16 cellular contexts compared by ENCODE assay signal in genomic region chr22:47192106-47192650, GRCh38.
DNase-seq lines count a peak whose midpoint lies in the region; ATAC-seq and TF ChIP-seq lines count a peak whose summit lies in the region.
"Had no signal": no experiment of that assay in that cellular context is flagged by ENCODE, and none has a peak within 500 bp of the region (broad histone marks: within the 10 kb centered on the region; RNA-seq: fewer than 3 reads in every experiment).

No MANE protein-coding gene starts in this region.

- H3K36me3 ChIP-seq in heart left ventricle (no peaks in the 10 kb centered on the region), upper lobe of right lung (no peaks in the 10 kb centered on the region), A673 (ENCODE audit: insufficient read depth, low read length, poor library complexity, severe bottlenecking) (no peaks in the 10 kb centered on the region)

- H3K4me3 ChIP-seq in heart left ventricle (no peak overlapping the region), coronary artery (no peak overlapping the region), upper lobe of right lung (no peak overlapping the region), A673 (ENCODE audit: low read depth, low read length, poor library complexity, severe bottlenecking) (no peak overlapping the region)

- H3K9me3 Mint-ChIP-seq in natural killer cell treated with Interleukin-12 subunit alpha and Interleukin-12 subunit beta and Interleukin-15 and Interleukin-18, amount 100 ng/mL, for 72 hours: no peaks in the 10 kb centered on the region
- H3K9me3 Mint-ChIP-seq: activated T-cell treated with anti-CD3 and anti-CD28 coated beads, Interleukin-2, amount 50 U/mL, for 72 hours; naive B cell had no signal

- CTCF ChIA-PET in A673 (lab: Charles Lee): no interaction called here

- peak in 2 of 4 donors; percentile 41 to 52 for ATAC-seq in heart left ventricle
- no peak for ATAC-seq in left ventricle myocardium superior
- no peak for ATAC-seq in natural killer cell treated with Interleukin-12 subunit alpha and Interleukin-12 subunit beta and Interleukin-15 and Interleukin-18, amount 100 ng/mL, for 72 hours
- ATAC-seq in upper lobe of right lung: peak; percentile 16
- no peak for ATAC-seq in HG03432 (IDR thresholded peaks at IDR 0.05; ENCODE audit: unreplicated experiment)

- TF ChIP-seq CTCF in heart left ventricle (IDR thresholded peaks at IDR 0.05): no peak
- no peak for TF ChIP-seq CTCF in coronary artery (IDR thresholded peaks at IDR 0.05)
- no peak for TF ChIP-seq CTCF in upper lobe of right lung (IDR thresholded peaks at IDR 0.05)
- no peak for TF ChIP-seq CTCF in A673 (conservative IDR thresholded peaks at IDR 0.05; ENCODE audit: low read depth, low read length)

- H3K4me1 ChIP-seq in heart left ventricle (no peaks in the 10 kb centered on the region), upper lobe of right lung (no peaks in the 10 kb centered on the region), A673 (ENCODE audit: insufficient read depth, low read length, poor library complexity, severe bottlenecking) (no peaks in the 10 kb centered on the region)

- H3K27ac Mint-ChIP-seq in natural killer cell treated with Interleukin-12 subunit alpha and Interleukin-12 subunit beta and Interleukin-15 and Interleukin-18, amount 100 ng/mL, for 72 hours: no peak overlapping the region
- H3K27ac Mint-ChIP-seq: activated T-cell treated with anti-CD3 and anti-CD28 coated beads, Interleukin-2, amount 50 U/mL, for 72 hours had no signal

- no peaks in the 10 kb centered on the region for H3K4me1 Mint-ChIP-seq in natural killer cell treated with Interleukin-12 subunit alpha and Interleukin-12 subunit beta and Interleukin-15 and Interleukin-18, amount 100 ng/mL, for 72 hours (ENCODE audit: low read depth in 2 of 2)

- DNase-seq in heart left ventricle (peak in 3 of 5 donors; percentile 6 to 53 (median 12)), left ventricle myocardium superior (no peak), coronary artery (ENCODE audit: low spot score) (peak; percentile 71), upper lobe of right lung (peak; percentile 57), retina (no peak), A673 (ENCODE audit: low spot score) (no peak)
- DNase-seq in natural killer cell treated with Interleukin-12 subunit alpha and Interleukin-12 subunit beta and Interleukin-15 and Interleukin-18, amount 100 ng/mL, for 72 hours (ENCODE audit: low spot score): peak; percentile 56
- DNase-seq: activated T-cell treated with anti-CD3 and anti-CD28 coated beads, Interleukin-2, amount 50 U/mL, for 72 hours; AML-193; cerebellar nuclear complex; DMS153; glutamatergic neuron; naive B cell; NCI-H2029; NCI-H526 treated with DMSO at 0.1 percent for 48 hours had no signal

- H3K27ac ChIP-seq in heart left ventricle (no peak overlapping the region), coronary artery (no peak overlapping the region), upper lobe of right lung (no peak overlapping the region), A673 (ENCODE audit: low read depth, low read length, poor library complexity, severe bottlenecking) (no peak overlapping the region)

- H3K27me3 Mint-ChIP-seq in natural killer cell treated with Interleukin-12 subunit alpha and Interleukin-12 subunit beta and Interleukin-15 and Interleukin-18, amount 100 ng/mL, for 72 hours: no peaks in the 10 kb centered on the region
- H3K27me3 Mint-ChIP-seq: naive B cell had no signal

- no peak overlapping the region for H3K4me3 Mint-ChIP-seq in natural killer cell treated with Interleukin-12 subunit alpha and Interleukin-12 subunit beta and Interleukin-15 and Interleukin-18, amount 100 ng/mL, for 72 hours
- H3K4me3 Mint-ChIP-seq: activated T-cell treated with anti-CD3 and anti-CD28 coated beads, Interleukin-2, amount 50 U/mL, for 72 hours; naive B cell had no signal

- intact Hi-C loops in heart left ventricle (cut with DNase I) (no loop called here), left ventricle myocardium superior (cut with micrococcal nuclease) (no loop called here), upper lobe of right lung (cut with DNase I) (no loop called here), A673 (cut with micrococcal nuclease; ENCODE audit: unreplicated experiment) (no loop called here)

- WGBS in heart left ventricle, 4 donors: 39 to 64% (median 57%) methylated on average over 15 to 20 of the region's 20 CpGs

- H3K27me3 ChIP-seq in heart left ventricle (no peaks in the 10 kb centered on the region), upper lobe of right lung (no peaks in the 10 kb centered on the region), A673 (replicated peaks; ENCODE audit: insufficient read depth, low read depth, low read length, poor library complexity) (no peaks in the 10 kb centered on the region)

- TF ChIP-seq POLR2A in heart left ventricle (IDR thresholded peaks at IDR 0.05): no peak

- no peaks in the 10 kb centered on the region for H3K36me3 Mint-ChIP-seq in natural killer cell treated with Interleukin-12 subunit alpha and Interleukin-12 subunit beta and Interleukin-15 and Interleukin-18, amount 100 ng/mL, for 72 hours
- H3K36me3 Mint-ChIP-seq: naive B cell had no signal

- POLR2A ChIA-PET in A673 (lab: Charles Lee; ENCODE audit: low non-redundant PET): no interaction called here

- no TSS peak for BruUV-seq in A673 (replicated peaks; lab: Mats Ljungman, UMichigan)

- no peaks in the 10 kb centered on the region for H3K9me3 ChIP-seq in heart left ventricle
- H3K9me3 ChIP-seq in upper lobe of right lung: no peaks in the 10 kb centered on the region
- H3K9me3 ChIP-seq in A673 (ENCODE audit: low read depth, low read length, poor library complexity, severe bottlenecking): no peaks in the 10 kb centered on the region

Comparison
In these comparisons a context has a peak if more than half of its experiments do, and no peak if none do; other contexts are left out.
1. DNase-seq: peak in heart left ventricle (3 of 5), coronary artery (single experiment), natural killer cell treated with Interleukin-12 subunit alpha and Interleukin-12 subunit beta and Interleukin-15 and Interleukin-18, amount 100 ng/mL, for 72 hours (single experiment) and upper lobe of right lung (single experiment); none in left ventricle myocardium superior (single experiment), retina (single experiment) and A673 (single experiment).